ENCODE assay signal across 19 cellular contexts in the genomic region with DNA sequence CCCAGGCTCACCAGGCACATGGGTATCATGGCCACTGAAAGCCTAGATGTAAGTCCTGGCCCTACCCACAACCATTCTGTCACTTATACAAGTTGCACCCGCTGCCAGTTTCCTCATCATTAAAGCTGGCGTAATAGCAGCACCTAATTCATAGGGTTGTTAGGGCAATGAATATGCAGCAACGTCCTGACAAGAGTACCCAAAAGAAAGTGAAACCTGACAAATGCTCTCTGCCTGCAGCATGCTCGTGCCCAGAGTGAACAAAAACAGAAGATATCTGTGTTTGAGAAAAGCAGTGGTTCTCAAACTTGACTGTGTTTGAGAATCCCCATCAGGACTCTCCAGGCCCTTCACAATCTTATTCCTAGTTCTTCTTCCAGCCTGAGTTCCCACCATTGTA.
DNase-seq lines count a peak whose midpoint lies in the region; ATAC-seq, FAIRE-seq and TF ChIP-seq lines count a peak whose summit lies in the region.
"Had no signal": no experiment of that assay in that cellular context is flagged by ENCODE, and none has a peak within 500 bp of the region (broad histone marks: within the 10 kb centered on the region; RNA-seq: fewer than 3 reads in every experiment).

No MANE protein-coding gene starts in this region.

- no TSS peak for BruUV-seq in GM12878 (replicated peaks; lab: Mats Ljungman, UMichigan)

- H3K4me2 ChIP-seq in DND-41 (ENCODE audit: insufficient read depth, low read length) (no peak overlapping the region; the same call in 1 of the 2 replicates), GM12878 (ENCODE audit: control insufficient read depth, insufficient read depth) (no peak overlapping the region)
- H3K4me2 ChIP-seq: SK-N-SH had no signal

- no peak for TF ChIP-seq POLR2A in GM12878 (IDR thresholded peaks at IDR 0.05; ENCODE audit: low read depth, low read length)

- H3K9me3 ChIP-seq in DND-41 (ENCODE audit: insufficient read depth, low read length, severe bottlenecking) (no peaks in the 10 kb centered on the region), GM12878 (replicated peaks; ENCODE audit: control insufficient read depth, insufficient read depth, low read length) (no peaks in the 10 kb centered on the region)
- H3K9me3 ChIP-seq: MG63, SK-N-SH had no signal

- CTCF ChIA-PET in GM12878 (lab: Yijun Ruan, JAX): no interaction called here

- peak overlapping the region; percentile 45 for H2AFZ ChIP-seq in DND-41 (ENCODE audit: low read depth, low read length)
- no peak overlapping the region for H2AFZ ChIP-seq in GM12878 (ENCODE audit: control insufficient read depth, low read depth, low read length)

- H3K4me3 ChIP-seq in DND-41 (ENCODE audit: low read depth in 1 of 2, low read length in 2 of 2): no peak overlapping the region
- H3K4me3 ChIP-seq in GM12878: no peak overlapping the region
- H3K4me3 ChIP-seq: MG63 had no signal

- SMC1A ChIA-PET in GM12878 (lab: Charles Lee; ENCODE audit: uncharacterized antibody, unreplicated experiment): interaction anchor here (1.2 kb wide), 1 partner anchor 40 kb away, joined by 3 read pairs; no protein-coding TSS in a partner anchor

- in situ Hi-C loops in GM12878 (cut with MboI): no loop called here
- in situ Hi-C loops in GM13976 (cut with MboI; ENCODE audit: low sequenced_read_pairs, unreplicated experiment): no loop called here

- peak overlapping the region; percentile 67 for H3K27ac ChIP-seq in DND-41 (ENCODE audit: low read length)
- H3K27ac ChIP-seq in GM12878 (ENCODE audit: control insufficient read depth, insufficient read depth): no peak overlapping the region
- H3K27ac ChIP-seq: 22Rv1, C4-2B had no signal

- TF ChIP-seq CTCF in DND-41 (IDR thresholded peaks at IDR 0.05; ENCODE audit: borderline replicate concordance, extremely low read depth, low read length, poor library complexity, severe bottlenecking): no peak
- no peak for TF ChIP-seq CTCF in GM12878 (IDR thresholded peaks at IDR 0.05 in 2 of 3, conservative IDR thresholded peaks at IDR 0.05 in 1 of 3; ENCODE audit: control insufficient read depth in 2 of 3, extremely low read depth in 1 of 3, insufficient read depth in 1 of 3, low read depth in 3 of 3, low read length in 3 of 3)
- TF ChIP-seq CTCF in GM13976 (IDR thresholded peaks at IDR 0.05; ENCODE audit: borderline replicate concordance, control extremely low read depth, extremely low read depth, insufficient read depth, missing control alignments): no peak

- DNase-seq in DND-41: peak; percentile 15
- DNase-seq in GM12878 (ENCODE audit: low read depth, low spot score): no peak
- DNase-seq in glomerular visceral epithelial cell (ENCODE audit: extremely low spot score): no peak
- no peak for DNase-seq in NCI-H82 (lab: John Stamatoyannopoulos, UW)
- DNase-seq in GM13976 (ENCODE audit: low spot score): no peak
- DNase-seq: AML-193, MG63, NCI-H1092, NCI-H146, NCI-H2029 treated with DMSO at 0.1 percent for 48 hours, NCI-H446 treated with DMSO at 0.1 percent for 48 hours, Right ventricle myocardium superior, SK-N-SH had no signal

- intact Hi-C loops in GM12878 (cut with micrococcal nuclease; ENCODE audit: unreplicated experiment): no loop called here

- FAIRE-seq in GM12878 (lab: Jason Lieb, UNC): peak; percentile 44
- FAIRE-seq: D721Med had no signal

- H4K20me1 ChIP-seq in DND-41 (ENCODE audit: insufficient read depth, low read length) (no peaks in the 10 kb centered on the region), GM12878 (ENCODE audit: control insufficient read depth, insufficient read depth) (no peaks in the 10 kb centered on the region)

- H3K4me1 ChIP-seq in DND-41 (ENCODE audit: insufficient read depth, low read length) (peaks cover 8% of the 10 kb centered on the region), GM12878 (ENCODE audit: control insufficient read depth, insufficient read depth, low read length) (no peaks in the 10 kb centered on the region)

- no peak for TF ChIP-seq EP300 in GM12878 (IDR thresholded peaks at IDR 0.05; ENCODE audit: borderline replicate concordance in 1 of 2, control insufficient read depth in 1 of 2, low read depth in 2 of 2, low read length in 2 of 2)

- POLR2A ChIA-PET in GM12878 (lab: Charles Lee): no interaction called here

- RAD21 ChIA-PET in GM12878 (lab: Charles Lee; ENCODE audit: unreplicated experiment): no interaction called here

- H3K27me3 ChIP-seq in DND-41 (ENCODE audit: insufficient read depth, low read length, poor library complexity): no peaks in the 10 kb centered on the region
- no peaks in the 10 kb centered on the region for H3K27me3 ChIP-seq in GM12878 (replicated peaks in 1 of 2; ENCODE audit: control insufficient read depth in 2 of 2, insufficient read depth in 2 of 2, low read length in 1 of 2)
- H3K27me3 ChIP-seq: MG63 had no signal

- H3K36me3 ChIP-seq in DND-41 (ENCODE audit: insufficient read depth, low read length): no peaks in the 10 kb centered on the region
- no peaks in the 10 kb centered on the region for H3K36me3 ChIP-seq in GM12878 (ENCODE audit: control insufficient read depth in 2 of 2, insufficient read depth in 2 of 2, low read length in 1 of 2)
- H3K36me3 ChIP-seq: MG63 had no signal

- H3K79me2 ChIP-seq in DND-41 (ENCODE audit: insufficient read depth, low read length) (no peaks in the 10 kb centered on the region), GM12878 (ENCODE audit: control insufficient read depth, insufficient read depth, low read length) (no peaks in the 10 kb centered on the region)

- ATAC-seq in DND-41 (ENCODE audit: insufficient read depth, low read depth): peak; percentile 70
- peak; percentile 71 for ATAC-seq in GM19025 (IDR thresholded peaks at IDR 0.05; ENCODE audit: low read depth, unreplicated experiment)
- peak; percentile 64 for ATAC-seq in HG03159 (IDR thresholded peaks at IDR 0.05; ENCODE audit: unreplicated experiment)
- peak; percentile 33; the same call in 2 of the 3 replicates for ATAC-seq in GM12878
- no peak for ATAC-seq in GM18861 (IDR thresholded peaks at IDR 0.05; ENCODE audit: unreplicated experiment)

- no peak overlapping the region for H3K9ac ChIP-seq in DND-41 (ENCODE audit: low read depth, low read length)
- no peak overlapping the region for H3K9ac ChIP-seq in GM12878 (ENCODE audit: control insufficient read depth, insufficient read depth, low read length)
- H3K9ac ChIP-seq: SK-N-SH had no signal

- 26% methylated on average over 4 of the region's 4 CpGs for WGBS in GM12878 (ENCODE audit: insufficient coverage, insufficient replicate concordance, low lambda C conversion rate, missing lambda C conversion rate)

- no peak for TF ChIP-seq RAD21 in GM12878 (IDR thresholded peaks at IDR 0.05; ENCODE audit: insufficient read depth, low read depth, low read length)

TF ChIP-seq in GM12878, 131 proteins besides CTCF, POLR2A, EP300 and RAD21:
- TF ChIP-seq, protein P1, sequence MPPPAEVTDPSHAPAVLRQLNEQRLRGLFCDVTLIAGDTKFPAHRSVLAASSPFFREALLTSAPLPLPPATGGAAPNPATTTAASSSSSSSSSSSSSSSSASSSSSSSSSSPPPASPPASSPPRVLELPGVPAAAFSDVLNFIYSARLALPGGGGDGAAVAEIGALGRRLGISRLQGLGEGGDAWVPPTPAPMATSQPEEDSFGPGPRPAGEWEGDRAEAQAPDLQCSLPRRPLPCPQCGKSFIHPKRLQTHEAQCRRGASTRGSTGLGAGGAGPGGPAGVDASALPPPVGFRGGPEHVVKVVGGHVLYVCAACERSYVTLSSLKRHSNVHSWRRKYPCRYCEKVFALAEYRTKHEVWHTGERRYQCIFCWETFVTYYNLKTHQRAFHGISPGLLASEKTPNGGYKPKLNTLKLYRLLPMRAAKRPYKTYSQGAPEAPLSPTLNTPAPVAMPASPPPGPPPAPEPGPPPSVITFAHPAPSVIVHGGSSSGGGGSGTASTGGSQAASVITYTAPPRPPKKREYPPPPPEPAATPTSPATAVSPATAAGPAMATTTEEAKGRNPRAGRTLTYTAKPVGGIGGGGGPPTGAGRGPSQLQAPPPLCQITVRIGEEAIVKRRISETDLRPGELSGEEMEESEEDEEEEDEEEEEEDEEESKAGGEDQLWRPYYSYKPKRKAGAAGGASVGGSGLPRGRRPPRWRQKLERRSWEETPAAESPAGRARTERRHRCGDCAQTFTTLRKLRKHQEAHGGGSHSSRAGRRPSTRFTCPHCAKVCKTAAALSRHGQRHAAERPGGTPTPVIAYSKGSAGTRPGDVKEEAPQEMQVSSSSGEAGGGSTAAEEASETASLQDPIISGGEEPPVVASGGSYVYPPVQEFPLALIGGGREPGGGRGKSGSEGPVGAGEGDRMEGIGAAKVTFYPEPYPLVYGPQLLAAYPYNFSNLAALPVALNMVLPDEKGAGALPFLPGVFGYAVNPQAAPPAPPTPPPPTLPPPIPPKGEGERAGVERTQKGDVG (CRISPR knock-in tag; IDR thresholded peaks at IDR 0.05): no peak
- TF ChIP-seq NFXL1 (IDR thresholded peaks at IDR 0.05; ENCODE audit: borderline replicate concordance): no peak
- TF ChIP-seq EGR1 (IDR thresholded peaks at IDR 0.05; ENCODE audit: borderline replicate concordance in 1 of 2, low read depth in 2 of 2, low read length in 2 of 2): no peak
- no peak for TF ChIP-seq CREM (IDR thresholded peaks at IDR 0.05; ENCODE audit: low read depth)
- no peak for TF ChIP-seq IRF3 (IDR thresholded peaks at IDR 0.05)
- TF ChIP-seq PAX8 (IDR thresholded peaks at IDR 0.05): no peak
- no peak for TF ChIP-seq SIX5 (IDR thresholded peaks at IDR 0.05; ENCODE audit: low read depth, low read length, severe bottlenecking)
TF ChIP-seq in GM12878: peak in this region for 0.
